ENCODE assay signal across 1 cellular context in genomic region chr6:692858-693736, GRCh38.
TF ChIP-seq lines count a peak whose summit lies in the region.

Gene EXOC2 (minus strand): TSS chr6:693139. CDS start chr6:637818, 55,321 bp downstream.

TF ChIP-seq in K562, 482 proteins besides CTCF, POLR2A, EP300 and RAD21 (continued from another document):
- TF ChIP-seq, protein P1, sequence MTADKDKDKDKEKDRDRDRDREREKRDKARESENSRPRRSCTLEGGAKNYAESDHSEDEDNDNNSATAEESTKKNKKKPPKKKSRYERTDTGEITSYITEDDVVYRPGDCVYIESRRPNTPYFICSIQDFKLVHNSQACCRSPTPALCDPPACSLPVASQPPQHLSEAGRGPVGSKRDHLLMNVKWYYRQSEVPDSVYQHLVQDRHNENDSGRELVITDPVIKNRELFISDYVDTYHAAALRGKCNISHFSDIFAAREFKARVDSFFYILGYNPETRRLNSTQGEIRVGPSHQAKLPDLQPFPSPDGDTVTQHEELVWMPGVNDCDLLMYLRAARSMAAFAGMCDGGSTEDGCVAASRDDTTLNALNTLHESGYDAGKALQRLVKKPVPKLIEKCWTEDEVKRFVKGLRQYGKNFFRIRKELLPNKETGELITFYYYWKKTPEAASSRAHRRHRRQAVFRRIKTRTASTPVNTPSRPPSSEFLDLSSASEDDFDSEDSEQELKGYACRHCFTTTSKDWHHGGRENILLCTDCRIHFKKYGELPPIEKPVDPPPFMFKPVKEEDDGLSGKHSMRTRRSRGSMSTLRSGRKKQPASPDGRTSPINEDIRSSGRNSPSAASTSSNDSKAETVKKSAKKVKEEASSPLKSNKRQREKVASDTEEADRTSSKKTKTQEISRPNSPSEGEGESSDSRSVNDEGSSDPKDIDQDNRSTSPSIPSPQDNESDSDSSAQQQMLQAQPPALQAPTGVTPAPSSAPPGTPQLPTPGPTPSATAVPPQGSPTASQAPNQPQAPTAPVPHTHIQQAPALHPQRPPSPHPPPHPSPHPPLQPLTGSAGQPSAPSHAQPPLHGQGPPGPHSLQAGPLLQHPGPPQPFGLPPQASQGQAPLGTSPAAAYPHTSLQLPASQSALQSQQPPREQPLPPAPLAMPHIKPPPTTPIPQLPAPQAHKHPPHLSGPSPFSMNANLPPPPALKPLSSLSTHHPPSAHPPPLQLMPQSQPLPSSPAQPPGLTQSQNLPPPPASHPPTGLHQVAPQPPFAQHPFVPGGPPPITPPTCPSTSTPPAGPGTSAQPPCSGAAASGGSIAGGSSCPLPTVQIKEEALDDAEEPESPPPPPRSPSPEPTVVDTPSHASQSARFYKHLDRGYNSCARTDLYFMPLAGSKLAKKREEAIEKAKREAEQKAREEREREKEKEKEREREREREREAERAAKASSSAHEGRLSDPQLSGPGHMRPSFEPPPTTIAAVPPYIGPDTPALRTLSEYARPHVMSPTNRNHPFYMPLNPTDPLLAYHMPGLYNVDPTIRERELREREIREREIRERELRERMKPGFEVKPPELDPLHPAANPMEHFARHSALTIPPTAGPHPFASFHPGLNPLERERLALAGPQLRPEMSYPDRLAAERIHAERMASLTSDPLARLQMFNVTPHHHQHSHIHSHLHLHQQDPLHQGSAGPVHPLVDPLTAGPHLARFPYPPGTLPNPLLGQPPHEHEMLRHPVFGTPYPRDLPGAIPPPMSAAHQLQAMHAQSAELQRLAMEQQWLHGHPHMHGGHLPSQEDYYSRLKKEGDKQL (CRISPR knock-in tag; IDR thresholded peaks at IDR 0.05; ENCODE audit: borderline replicate concordance): no peak
- TF ChIP-seq CREB5 (CRISPR knock-in tag; IDR thresholded peaks at IDR 0.05) (no peak), MXD1 (CRISPR knock-in tag; IDR thresholded peaks at IDR 0.05; ENCODE audit: borderline replicate concordance, poor library complexity, severe bottlenecking) (no peak), BACH1 (tag; IDR thresholded peaks at IDR 0.05) (no peak), TCF3 (CRISPR knock-in tag; IDR thresholded peaks at IDR 0.05) (peak; percentile 37), ESRRA (IDR thresholded peaks at IDR 0.05; ENCODE audit: borderline replicate concordance, low read depth) (peak; percentile 23), XRCC4 (IDR thresholded peaks at IDR 0.05; ENCODE audit: extremely low read depth, insufficient read depth, insufficient read length) (no peak), CBX1 (IDR thresholded peaks at IDR 0.05; ENCODE audit: low read depth) (peak; percentile 69; the same call in 1 of the 2 replicates), AFF1 (IDR thresholded peaks at IDR 0.05; ENCODE audit: low read depth in 1 of 2, partially characterized antibody in 2 of 2) (no peak), ZFPM2 (CRISPR knock-in tag; IDR thresholded peaks at IDR 0.05) (no peak), NELFE (IDR thresholded peaks at IDR 0.05; ENCODE audit: insufficient read depth, insufficient read length) (no peak), USF1 (CRISPR knock-in tag; IDR thresholded peaks at IDR 0.05) (no peak), CSDE1 (IDR thresholded peaks at IDR 0.05) (no peak), RNF2 (IDR thresholded peaks at IDR 0.05) (peak; percentile 65; the same call in 1 of the 2 replicates), TRIM28 (IDR thresholded peaks at IDR 0.05) (no peak), EGR1 (conservative IDR thresholded peaks at IDR 0.05) (peak; percentile 90), ZNF311 (CRISPR knock-in tag; IDR thresholded peaks at IDR 0.05) (no peak), NFXL1 (CRISPR knock-in tag; IDR thresholded peaks at IDR 0.05) (no peak), ZNF699 (CRISPR knock-in tag; IDR thresholded peaks at IDR 0.05; ENCODE audit: insufficient replicate concordance) (no peak), BCOR (IDR thresholded peaks at IDR 0.05) (peak; percentile 70), NFIX (CRISPR knock-in tag; IDR thresholded peaks at IDR 0.05; ENCODE audit: low read depth) (no peak), ZNF280A (IDR thresholded peaks at IDR 0.05; ENCODE audit: low read depth, partially characterized antibody) (no peak), ZBTB7A (IDR thresholded peaks at IDR 0.05; ENCODE audit: borderline replicate concordance, control insufficient read depth, low read depth, low read length) (peak; percentile 39; the same call in 1 of the 2 replicates), FOXJ3 (CRISPR knock-in tag; IDR thresholded peaks at IDR 0.05) (no peak), ZNF785 (CRISPR knock-in tag; IDR thresholded peaks at IDR 0.05) (no peak), NFRKB (IDR thresholded peaks at IDR 0.05; ENCODE audit: low read depth) (no peak), SRSF7 (optimal IDR thresholded peaks at IDR 0.05; ENCODE audit: low read depth, low read length) (no peak), ZNF263 (CRISPR knock-in tag; IDR thresholded peaks at IDR 0.05; ENCODE audit: borderline replicate concordance) (no peak), SIX5 (IDR thresholded peaks at IDR 0.05; ENCODE audit: borderline replicate concordance in 1 of 2, insufficient read depth in 1 of 2, low read depth in 1 of 2, low read length in 2 of 2) (peak; percentile 44 to 56; a peak in 3 of 4 replicates), RB1 (IDR thresholded peaks at IDR 0.05; ENCODE audit: low read depth) (peak; percentile 95), ZNF586 (CRISPR knock-in tag; conservative IDR thresholded peaks at IDR 0.05) (no peak), ATF7 (IDR thresholded peaks at IDR 0.05) (peak; percentile 58; the same call in 1 of the 2 replicates), MYBL2 (IDR thresholded peaks at IDR 0.05; ENCODE audit: low read depth) (no peak), MYBL2 (CRISPR knock-in tag; IDR thresholded peaks at IDR 0.05; ENCODE audit: borderline replicate concordance) (no peak), NUFIP1 (IDR thresholded peaks at IDR 0.05; ENCODE audit: partially characterized antibody) (no peak), ZNF3 (CRISPR knock-in tag; IDR thresholded peaks at IDR 0.05) (no peak), ETV1 (tag; conservative IDR thresholded peaks at IDR 0.05; ENCODE audit: low read depth) (peak; percentile 100), TFAP4 (CRISPR knock-in tag; IDR thresholded peaks at IDR 0.05; ENCODE audit: borderline replicate concordance) (peak; percentile 93), FOXP1 (CRISPR knock-in tag; IDR thresholded peaks at IDR 0.05) (peak; percentile 88), GABPB2 (CRISPR knock-in tag; conservative IDR thresholded peaks at IDR 0.05) (no peak), PKNOX1 (IDR thresholded peaks at IDR 0.05) (no peak), STAG1 (CRISPR knock-in tag; IDR thresholded peaks at IDR 0.05; ENCODE audit: borderline replicate concordance) (no peak)
- TF ChIP-seq, protein P2, sequence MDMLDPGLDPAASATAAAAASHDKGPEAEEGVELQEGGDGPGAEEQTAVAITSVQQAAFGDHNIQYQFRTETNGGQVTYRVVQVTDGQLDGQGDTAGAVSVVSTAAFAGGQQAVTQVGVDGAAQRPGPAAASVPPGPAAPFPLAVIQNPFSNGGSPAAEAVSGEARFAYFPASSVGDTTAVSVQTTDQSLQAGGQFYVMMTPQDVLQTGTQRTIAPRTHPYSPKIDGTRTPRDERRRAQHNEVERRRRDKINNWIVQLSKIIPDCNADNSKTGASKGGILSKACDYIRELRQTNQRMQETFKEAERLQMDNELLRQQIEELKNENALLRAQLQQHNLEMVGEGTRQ (CRISPR knock-in tag; IDR thresholded peaks at IDR 0.05): no peak
